Comparison of ENCODE assay signal across 10 cellular contexts in the genomic region with DNA sequence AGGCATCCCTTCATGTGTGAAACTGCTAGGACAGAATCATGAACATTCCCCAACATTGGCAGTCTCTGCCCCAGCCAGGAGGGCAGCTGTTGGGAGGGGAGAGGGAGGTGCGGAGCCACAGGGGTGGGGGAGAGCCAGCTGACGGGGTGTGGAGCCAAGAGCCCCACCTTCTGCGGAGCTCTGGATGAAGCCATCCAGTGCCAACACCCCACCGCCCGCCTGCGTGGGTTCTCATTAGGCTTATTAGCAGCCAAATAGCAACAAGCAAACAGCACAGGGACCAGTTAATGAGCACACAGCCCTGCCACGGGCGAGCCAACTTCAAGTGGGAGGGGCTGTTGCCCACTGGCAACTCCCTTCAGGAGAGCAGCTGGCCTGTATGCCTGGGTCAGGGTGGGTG. TPM values are rescaled to one million over a fixed set of nuclear protein-coding genes. Genes with fewer than 3 reads are reported as not detected.
DNase-seq lines count a peak whose midpoint lies in the region; ATAC-seq and TF ChIP-seq lines count a peak whose summit lies in the region.
"Had no signal": no experiment of that assay in that cellular context is flagged by ENCODE, and none has a peak within 500 bp of the region (broad histone marks: within the 10 kb centered on the region; RNA-seq: fewer than 3 reads in every experiment).

No MANE protein-coding gene starts in this region.

- H4K8ac ChIP-seq in IMR-90 (ENCODE audit: low read depth in 2 of 2, low read length in 2 of 2) = peak overlapping the region; percentile 47 to 90; a peak in 3 of 4 replicates

- peaks cover 29 to 94% of the 10 kb centered on the region in 2 experiments for H3K79me1 ChIP-seq in IMR-90 (ENCODE audit: low read depth in 1 of 2, low read length in 2 of 2)

- H3K4me3 ChIP-seq in IMR-90 (ENCODE audit: insufficient read depth, low read depth, low read length) (no peak overlapping the region), lower lobe of right lung (no peak overlapping the region), skeletal muscle tissue (ENCODE audit: low read length in 3 of 3) (no peak overlapping the region)
- H3K4me3 ChIP-seq: mucosa of descending colon had no signal

- peaks cover 62% of the 10 kb centered on the region for H3K9me1 ChIP-seq in IMR-90 (ENCODE audit: insufficient read depth, low read length)

- in situ Hi-C loops in IMR-90 (cut with MboI; ENCODE audit: low sequenced_read_pairs) = no loop called here

- H3K14ac ChIP-seq in IMR-90 (replicated peaks; ENCODE audit: low read depth, low read length) = peak overlapping the region; percentile 92

- TF ChIP-seq POLR2A in IMR-90 (IDR thresholded peaks at IDR 0.05; ENCODE audit: low read depth, low read length) = no peak

- peak overlapping the region; percentile 81 for H3K23ac ChIP-seq in IMR-90 (ENCODE audit: low read depth, low read length)

- peak overlapping the region; percentile 50 for H3K4me2 ChIP-seq in IMR-90 (ENCODE audit: low read depth, low read length)

- H3K4me1 ChIP-seq in IMR-90 (ENCODE audit: control insufficient read depth, insufficient read depth, low read length) (peaks cover 47% of the 10 kb centered on the region), lower lobe of right lung (peaks cover 51% of the 10 kb centered on the region), skeletal muscle tissue (ENCODE audit: control insufficient read depth in 3 of 3, insufficient read depth in 3 of 3, low read length in 3 of 3) (peaks cover 24 to 38% (median 36%) of the 10 kb centered on the region in 3 donors)

- peak overlapping the region; percentile 88 for H3K18ac ChIP-seq in IMR-90 (ENCODE audit: low read depth, low read length)

- H3K9me3 Mint-ChIP-seq in dendritic cell treated with granulocyte-macrophage colony-stimulating factor and Interleukin-4, amounts not matched to agents 40 ng/mL and 50 ng/mL, for 4 days = no peaks in the 10 kb centered on the region
- H3K9me3 Mint-ChIP-seq in activated T-helper 1 cell treated with anti-CD3 and anti-CD28 coated beads, Interleukin-12 subunit alpha, Interleukin-12 subunit beta, Interleukin-2, Interleukin-4 antibody, amounts not matched to agents 30 ng/mL and 10 ng/mL and 1 ng/mL, durations not matched to agents 14 hours and 24 hours and 36 hours = no peaks in the 10 kb centered on the region

- H2AK5ac ChIP-seq in IMR-90 (ENCODE audit: low read depth, low read length) = peak overlapping the region; percentile 95

- POLR2A ChIA-PET in IMR-90 (lab: Charles Lee; ENCODE audit: unreplicated experiment) = interaction anchor here (0.9 kb wide), 1 partner anchor 11 kb away, joined by 3 read pairs; no protein-coding TSS in a partner anchor

- peak overlapping the region; percentile 94 for H2BK120ac ChIP-seq in IMR-90 (ENCODE audit: low read depth, low read length)

- no peak overlapping the region; the same call in 1 of the 2 replicates for H3K9ac ChIP-seq in IMR-90 (ENCODE audit: low read depth, low read length)
- H3K9ac ChIP-seq in skeletal muscle tissue (ENCODE audit: low read depth in 1 of 3, low read length in 3 of 3) = no peak overlapping the region

- WGBS in IMR-90 (ENCODE audit: extremely low coverage in 2 of 2, insufficient read length in 1 of 2), 2 experiments = 41% methylated on average over 3 of the region's 8 CpGs; no CpG with 5 or more reads in 1 of the 2 experiments

- intact Hi-C loops in IMR-90 (cut with micrococcal nuclease) = loop anchor here (10.0 kb wide), 1 partner anchor 285 kb away; a partner anchor contains a TSS
- intact Hi-C loops in dendritic cell treated with granulocyte-macrophage colony-stimulating factor and Interleukin-4, amounts not matched to agents 40 ng/mL and 50 ng/mL, for 4 days (cut with micrococcal nuclease) = no loop called here
- intact Hi-C loops in lower lobe of right lung (cut with DNase I) = no loop called here
- intact Hi-C loops in activated T-helper 1 cell treated with anti-CD3 and anti-CD28 coated beads, Interleukin-12 subunit alpha, Interleukin-12 subunit beta, Interleukin-2, Interleukin-4 antibody, amounts not matched to agents 30 ng/mL and 10 ng/mL and 1 ng/mL, durations not matched to agents 14 hours and 24 hours and 36 hours (cut with micrococcal nuclease) = no loop called here

- peak; percentile 1; the same call in 1 of the 2 replicates for ATAC-seq in IMR-90 (ENCODE audit: low read depth)
- ATAC-seq in lower lobe of right lung = no peak
- ATAC-seq in GM21515 (IDR thresholded peaks at IDR 0.05; ENCODE audit: unreplicated experiment) = no peak

- peaks cover 21% of the 10 kb centered on the region for H3K4me1 Mint-ChIP-seq in dendritic cell treated with granulocyte-macrophage colony-stimulating factor and Interleukin-4, amounts not matched to agents 40 ng/mL and 50 ng/mL, for 4 days (ENCODE audit: low read depth)
- H3K4me1 Mint-ChIP-seq in activated T-helper 1 cell treated with anti-CD3 and anti-CD28 coated beads, Interleukin-12 subunit alpha, Interleukin-12 subunit beta, Interleukin-2, Interleukin-4 antibody, amounts not matched to agents 30 ng/mL and 10 ng/mL and 1 ng/mL, durations not matched to agents 14 hours and 24 hours and 36 hours (ENCODE audit: low read depth) = no peaks in the 10 kb centered on the region

- peak overlapping the region; percentile 92 for H2BK20ac ChIP-seq in IMR-90 (ENCODE audit: low read depth, low read length)

- peak overlapping the region; percentile 94 for H2AK9ac ChIP-seq in IMR-90 (replicated peaks; ENCODE audit: low read depth, low read length, poor library complexity)

- H3K27me3 Mint-ChIP-seq in dendritic cell treated with granulocyte-macrophage colony-stimulating factor and Interleukin-4, amounts not matched to agents 40 ng/mL and 50 ng/mL, for 4 days = peaks cover 14% of the 10 kb centered on the region
- peaks cover 10% of the 10 kb centered on the region for H3K27me3 Mint-ChIP-seq in activated T-helper 1 cell treated with anti-CD3 and anti-CD28 coated beads, Interleukin-12 subunit alpha, Interleukin-12 subunit beta, Interleukin-2, Interleukin-4 antibody, amounts not matched to agents 30 ng/mL and 10 ng/mL and 1 ng/mL, durations not matched to agents 14 hours and 24 hours and 36 hours (ENCODE audit: insufficient read depth)

- no peak for TF ChIP-seq RAD21 in IMR-90 (IDR thresholded peaks at IDR 0.05; ENCODE audit: low read length)

- H2AFZ ChIP-seq in IMR-90 (replicated peaks; ENCODE audit: low read length, poor library complexity) = peak overlapping the region; percentile 78

- peaks cover 10% of the 10 kb centered on the region for H3K36me3 ChIP-seq in IMR-90 (ENCODE audit: control insufficient read depth, insufficient read depth, low read length)
- H3K36me3 ChIP-seq in lower lobe of right lung = no peaks in the 10 kb centered on the region
- peaks cover 0 to 3% (median 0%) of the 10 kb centered on the region in 3 donors for H3K36me3 ChIP-seq in skeletal muscle tissue (ENCODE audit: control insufficient read depth in 3 of 3, insufficient read depth in 3 of 3, low read length in 3 of 3)

- H3K36me3 Mint-ChIP-seq in dendritic cell treated with granulocyte-macrophage colony-stimulating factor and Interleukin-4, amounts not matched to agents 40 ng/mL and 50 ng/mL, for 4 days (ENCODE audit: low read depth) = no peaks in the 10 kb centered on the region
- H3K36me3 Mint-ChIP-seq in activated T-helper 1 cell treated with anti-CD3 and anti-CD28 coated beads, Interleukin-12 subunit alpha, Interleukin-12 subunit beta, Interleukin-2, Interleukin-4 antibody, amounts not matched to agents 30 ng/mL and 10 ng/mL and 1 ng/mL, durations not matched to agents 14 hours and 24 hours and 36 hours (ENCODE audit: low read depth) = no peaks in the 10 kb centered on the region

- BruUV-seq in IMR-90 (replicated peaks; lab: Mats Ljungman, UMichigan) = no TSS peak

- peak overlapping the region; percentile 78; the same call in 1 of the 2 replicates for H3K27ac ChIP-seq in IMR-90 (ENCODE audit: insufficient read depth, low read length)
- peak overlapping the region; percentile 53 for H3K27ac ChIP-seq in lower lobe of right lung
- peak overlapping the region; percentile 44 for H3K27ac ChIP-seq in skeletal muscle tissue (ENCODE audit: low read depth, low read length)

- peak overlapping the region; percentile 94 for H4K91ac ChIP-seq in IMR-90 (ENCODE audit: insufficient read depth, low read depth, low read length)

- dilution Hi-C loops in IMR-90 (cut with HindIII; ENCODE audit: low sequenced_read_pairs, unreplicated experiment) = no loop called here

- peak overlapping the region; percentile 93 for H3K4ac ChIP-seq in IMR-90 (ENCODE audit: low read depth, low read length)

- no peak overlapping the region for H3K4me3 Mint-ChIP-seq in dendritic cell treated with granulocyte-macrophage colony-stimulating factor and Interleukin-4, amounts not matched to agents 40 ng/mL and 50 ng/mL, for 4 days
- no peak overlapping the region for H3K4me3 Mint-ChIP-seq in activated T-helper 1 cell treated with anti-CD3 and anti-CD28 coated beads, Interleukin-12 subunit alpha, Interleukin-12 subunit beta, Interleukin-2, Interleukin-4 antibody, amounts not matched to agents 30 ng/mL and 10 ng/mL and 1 ng/mL, durations not matched to agents 14 hours and 24 hours and 36 hours

- CTCF ChIA-PET in IMR-90 (lab: Yijun Ruan, JAX) = interaction anchor here (1.0 kb wide), 1 partner anchor 31 kb away, joined by 3 read pairs; no protein-coding TSS in a partner anchor

- DNase-seq in IMR-90 = no peak
- no peak for DNase-seq in lower lobe of right lung
- DNase-seq in kidney glomerular epithelial cell (lab: John Stamatoyannopoulos, UW) = no peak
- DNase-seq in activated T-helper 1 cell treated with anti-CD3 and anti-CD28 coated beads, Interleukin-12 subunit alpha, Interleukin-12 subunit beta, Interleukin-2, Interleukin-4 antibody, amounts not matched to agents 30 ng/mL and 10 ng/mL and 1 ng/mL, durations not matched to agents 14 hours and 24 hours and 36 hours (ENCODE audit: low spot score) = no peak
- DNase-seq in activated CD4-positive, alpha-beta T cell treated with anti-CD3 and anti-CD28 coated beads, Interleukin-2, amount 50 U/mL, for 48 hours = no peak
- DNase-seq: EL, mucosa of descending colon had no signal

- H2BK5ac ChIP-seq in IMR-90 (ENCODE audit: low read depth, low read length, poor library complexity, severe bottlenecking) = peak overlapping the region; percentile 83

- TF ChIP-seq CTCF in IMR-90 (conservative IDR thresholded peaks at IDR 0.05; ENCODE audit: low read depth, low read length) (no peak), lower lobe of right lung (IDR thresholded peaks at IDR 0.05) (no peak)

- peak overlapping the region; percentile 35; the same call in 1 of the 2 replicates for H3K56ac ChIP-seq in IMR-90 (ENCODE audit: extremely low read depth, insufficient read depth, low read length)

- H3K27me3 ChIP-seq in IMR-90 (ENCODE audit: control insufficient read depth, insufficient read depth, low read length) (no peaks in the 10 kb centered on the region), lower lobe of right lung (ENCODE audit: low read depth) (no peaks in the 10 kb centered on the region), skeletal muscle tissue (ENCODE audit: control insufficient read depth in 3 of 3, insufficient read depth in 3 of 3, low read length in 3 of 3) (no peaks in the 10 kb centered on the region)

- peak overlapping the region; percentile 68; the same call in 1 of the 3 replicates for H2BK15ac ChIP-seq in IMR-90 (ENCODE audit: low read depth, low read length)

- H4K5ac ChIP-seq in IMR-90 (ENCODE audit: low read depth, low read length) = peak overlapping the region; percentile 94

- peak overlapping the region; percentile 93 for H3K27ac Mint-ChIP-seq in dendritic cell treated with granulocyte-macrophage colony-stimulating factor and Interleukin-4, amounts not matched to agents 40 ng/mL and 50 ng/mL, for 4 days
- no peak overlapping the region for H3K27ac Mint-ChIP-seq in activated T-helper 1 cell treated with anti-CD3 and anti-CD28 coated beads, Interleukin-12 subunit alpha, Interleukin-12 subunit beta, Interleukin-2, Interleukin-4 antibody, amounts not matched to agents 30 ng/mL and 10 ng/mL and 1 ng/mL, durations not matched to agents 14 hours and 24 hours and 36 hours

- H3K9me3 ChIP-seq in IMR-90 (ENCODE audit: control insufficient read depth, insufficient read depth, low read length) = no peaks in the 10 kb centered on the region
- no peaks in the 10 kb centered on the region for H3K9me3 ChIP-seq in lower lobe of right lung
- H3K9me3 ChIP-seq in skeletal muscle tissue (ENCODE audit: control insufficient read depth in 3 of 3, low read length in 3 of 3) = no peaks in the 10 kb centered on the region
- H3K9me3 ChIP-seq: mucosa of descending colon had no signal

- no peaks in the 10 kb centered on the region for H4K20me1 ChIP-seq in IMR-90 (ENCODE audit: insufficient read depth, low read length)

RNA-seq across cellular contexts. Expression of a gene that starts 12.1 kb away (rescaled TPM):
- total RNA-seq in IMR-90 (2012; rRNA removed) (23.8 and 26.7 TPM in 2 replicates), lower lobe of right lung (39.5 TPM), skeletal muscle tissue (12.0 TPM)
- polyA plus RNA-seq in IMR-90 (2012; rRNA removed) = 79.3 and 81.8 TPM in 2 replicates
- polyA plus RNA-seq in IMR-90 (2012; cell fraction: cytosol; rRNA removed) = 49.1 and 65.1 TPM in 2 replicates
- polyA plus RNA-seq in IMR-90 (2012; cell fraction: nucleus; rRNA removed; ENCODE audit: low replicate concordance) = 57.1 and 111 TPM in 2 replicates
- 0.05 and 0.24 TPM in 2 replicates for total RNA-seq in activated T-helper 1 cell treated with anti-CD3 and anti-CD28 coated beads, Interleukin-12 subunit alpha, Interleukin-12 subunit beta, Interleukin-2, Interleukin-4 antibody, amounts not matched to agents 30 ng/mL and 10 ng/mL and 1 ng/mL, durations not matched to agents 14 hours and 24 hours and 36 hours

Comparison
In these comparisons a context has a peak if more than half of its experiments do, and no peak if none do; other contexts are left out.
1. RNA of a gene that starts 12.1 kb away (total RNA-seq): 39.5 TPM in lower lobe of right lung (single experiment), 23.8 to 26.7 TPM in IMR-90 and 12.0 TPM in skeletal muscle tissue (single experiment); 0.05 to 0.24 TPM in activated T-helper 1 cell treated with anti-CD3 and anti-CD28 coated beads, Interleukin-12 subunit alpha, Interleukin-12 subunit beta, Interleukin-2, Interleukin-4 antibody, amounts not matched to agents 30 ng/mL and 10 ng/mL and 1 ng/mL, durations not matched to agents 14 hours and 24 hours and 36 hours; every median in the first group is over 10 times any median in the second.
2. Peak in every context shown above with its lines, with median percentiles within 50 percentile points of each other: H3K27ac ChIP-seq.